ENCODE assay signal across 23 cellular contexts in genomic region chr21:42673633-42674328, GRCh38. TPM values are rescaled to one million over a fixed set of nuclear protein-coding genes. Genes with fewer than 3 reads are reported as not detected.
DNase-seq lines count a peak whose midpoint lies in the region; ATAC-seq, FAIRE-seq and TF ChIP-seq lines count a peak whose summit lies in the region.
"Had no signal": no experiment of that assay in that cellular context is flagged by ENCODE, and none has a peak within 500 bp of the region (broad histone marks: within the 10 kb centered on the region; RNA-seq: fewer than 3 reads in every experiment).

No MANE protein-coding gene starts in this region.

- no peak overlapping the region for H3K4me3 ChIP-seq in mesodermal cell (ENCODE audit: extremely low read depth, insufficient read depth, low read length, poor library complexity, severe bottlenecking)
- H3K4me3 ChIP-seq in smooth muscle cell, result no peak overlapping the region
- H3K4me3 ChIP-seq: GM23248 had no signal

- H2AFZ ChIP-seq in smooth muscle cell (ENCODE audit: low read depth), result no peak overlapping the region
- H2AFZ ChIP-seq: GM23248 had no signal

- H3F3A ChIP-seq in smooth muscle cell (ENCODE audit: low read depth), result peaks cover 34% of the 10 kb centered on the region

- H3K9me3 Mint-ChIP-seq in effector memory CD8-positive, alpha-beta T cell, result no peaks in the 10 kb centered on the region
- H3K9me3 Mint-ChIP-seq: CD8-positive, alpha-beta T cell; T-cell had no signal

- TF ChIP-seq POLR2A in H54 (IDR thresholded peaks at IDR 0.05; ENCODE audit: low read depth, low read length), result 0 out of 2 replicates have a peak, but pooled peaks have one; percentile 7

- TF ChIP-seq CTCF in VCaP (conservative IDR thresholded peaks at IDR 0.05), result no peak
- TF ChIP-seq CTCF in smooth muscle cell (IDR thresholded peaks at IDR 0.05; ENCODE audit: borderline replicate concordance, insufficient read depth, poor library complexity, severe bottlenecking), result no peak

- FAIRE-seq in H54 (lab: Jason Lieb, UNC), result no peak
- FAIRE-seq: endothelial cell of umbilical vein, GM19239, kidney had no signal

- peaks cover 2% of the 10 kb centered on the region for H3K36me3 Mint-ChIP-seq in effector memory CD8-positive, alpha-beta T cell (ENCODE audit: insufficient read depth)
- H3K36me3 Mint-ChIP-seq: CD8-positive, alpha-beta T cell had no signal

- DNase-seq in H54 (ENCODE audit: insufficient read length, low spot score) (no peak), smooth muscle cell (lab: John Stamatoyannopoulos, UW; ENCODE audit: unreplicated experiment) (no peak), GM19238 (ENCODE audit: insufficient read length, low spot score) (no peak), GDM1 (lab: John Stamatoyannopoulos, UW) (no peak)
- no peak for DNase-seq in effector memory CD8-positive, alpha-beta T cell
- DNase-seq: activated CD4-positive, alpha-beta T cell treated with anti-CD3 and anti-CD28 coated beads, Interleukin-2, amount 50 U/mL, for 1 hour; activated CD8-positive, alpha-beta memory T cell treated with anti-CD3 and anti-CD28 coated beads, Interleukin-2, amount 50 U/mL, for 4 hours; activated effector memory CD4-positive, alpha-beta T cell treated with Interleukin-2 at 50 U/mL for 16 hours; CD8-positive, alpha-beta T cell; cortex of kidney; GF-D8; KG1; mammary epithelial cell; naive thymus-derived CD4-positive, alpha-beta T cell; stimulated activated CD8-positive, alpha-beta memory T cell treated with anti-CD3 and anti-CD28 coated beads, Interleukin-4, amount 100 ng/mL, for 48 hours; T-cell had no signal

- H3K9ac ChIP-seq in smooth muscle cell (ENCODE audit: low read depth), result no peak overlapping the region
- H3K9ac ChIP-seq: GM23248 had no signal

- H3K36me3 ChIP-seq in mesodermal cell (ENCODE audit: control insufficient read depth, insufficient read depth, low read length), result peaks cover 3% of the 10 kb centered on the region
- H3K36me3 ChIP-seq in smooth muscle cell (ENCODE audit: low read depth), result no peaks in the 10 kb centered on the region
- H3K36me3 ChIP-seq: breast epithelium had no signal

- H3K27me3 Mint-ChIP-seq in effector memory CD8-positive, alpha-beta T cell, result peaks cover 7 to 9% of the 10 kb centered on the region in 2 donors

- WGBS in mesodermal cell (ENCODE audit: insufficient coverage in 2 of 2), 2 experiments, result 81 to 83% methylated on average over 19 to 20 of the region's 23 CpGs
- 87% methylated on average over 23 of the region's 23 CpGs for WGBS in smooth muscle cell (ENCODE audit: low lambda C conversion rate)

- H3K4me1 ChIP-seq in mesodermal cell (ENCODE audit: control insufficient read depth, insufficient read depth, low read length, poor library complexity, severe bottlenecking) (peaks cover 19% of the 10 kb centered on the region), smooth muscle cell (ENCODE audit: low read depth) (peaks cover 46% of the 10 kb centered on the region)

- peaks cover 0 to 5% of the 10 kb centered on the region in 2 donors for H3K4me1 Mint-ChIP-seq in effector memory CD8-positive, alpha-beta T cell (ENCODE audit: low read depth in 2 of 2)

- peak overlapping the region; percentile 68 for H3K4me2 ChIP-seq in smooth muscle cell

- no peak overlapping the region for H3K27ac Mint-ChIP-seq in effector memory CD8-positive, alpha-beta T cell
- H3K27ac Mint-ChIP-seq: CD8-positive, alpha-beta T cell had no signal

- no peak overlapping the region for H3K4me3 Mint-ChIP-seq in effector memory CD8-positive, alpha-beta T cell
- H3K4me3 Mint-ChIP-seq: CD8-positive, alpha-beta T cell; naive thymus-derived CD4-positive, alpha-beta T cell; T-cell had no signal

- H3K27me3 ChIP-seq in smooth muscle cell (ENCODE audit: low read depth), result no peaks in the 10 kb centered on the region
- H3K27me3 ChIP-seq: breast epithelium had no signal

- H3K27ac ChIP-seq in VCaP (peak overlapping the region; percentile 100), mesodermal cell (ENCODE audit: low read depth, low read length, severe bottlenecking) (peak overlapping the region; percentile 63), smooth muscle cell (ENCODE audit: low read depth) (peak overlapping the region; percentile 81)
- H3K27ac ChIP-seq: GM23248 had no signal

- H3K79me2 ChIP-seq in smooth muscle cell (ENCODE audit: low read depth), result no peaks in the 10 kb centered on the region

- no peak for ATAC-seq in effector memory CD8-positive, alpha-beta T cell (replicated peaks)
- ATAC-seq: CD8-positive, alpha-beta T cell; naive thymus-derived CD4-positive, alpha-beta T cell; T-cell had no signal

- H3K9me3 ChIP-seq in mesodermal cell (ENCODE audit: control insufficient read depth, low read length), result no peaks in the 10 kb centered on the region
- no peaks in the 10 kb centered on the region for H3K9me3 ChIP-seq in smooth muscle cell (replicated peaks; ENCODE audit: low read depth)
- H3K9me3 ChIP-seq: breast epithelium had no signal

- H4K20me1 ChIP-seq in smooth muscle cell (ENCODE audit: low read depth), result peaks cover 55% of the 10 kb centered on the region

RNA-seq across cellular contexts. Expression of gene PDE9A, which starts 20.4 kb away (rescaled TPM):
- polyA plus RNA-seq in mesodermal cell (2013, experiment 1 of 2), result 19.0 TPM
- 17.1 TPM for polyA plus RNA-seq in mesodermal cell (2013, experiment 2 of 2)
- total RNA-seq in smooth muscle cell, result 9.6 and 12.3 TPM in 2 replicates
- 4.3 and 7.3 TPM in 2 replicates for polyA plus RNA-seq in smooth muscle cell
- total RNA-seq: GM23248 had no signal
- polyA plus RNA-seq: GM23248 had no signal
